ENCODE assay signal across 8 cellular contexts in genomic region chr3:50351318-50351687, GRCh38. TPM values are rescaled to one million over a fixed set of nuclear protein-coding genes. Genes with fewer than 3 reads are reported as not detected.
A peak's percentile ranks its signal among the peaks of the same experiment; 100 is the strongest.
DNase-seq lines count a peak whose midpoint lies in the region; ATAC-seq and TF ChIP-seq lines count a peak whose summit lies in the region.

No MANE protein-coding gene starts in this region.

- H3K9ac ChIP-seq in SK-N-MC (ENCODE audit: insufficient read length), result peak overlapping the region; percentile 47

- intact Hi-C loops in sigmoid colon (cut with DNase I), result loop anchor here (10.0 kb wide), 1 partner anchor 1043 kb away; the partner anchor contains the start of gene RBM15B

- no peaks in the 10 kb centered on the region for H3K27me3 ChIP-seq in sigmoid colon

- ATAC-seq in HG03521 (IDR thresholded peaks at IDR 0.05; ENCODE audit: unreplicated experiment), result no peak
- ATAC-seq in HG03175 (IDR thresholded peaks at IDR 0.05; ENCODE audit: unreplicated experiment), result no peak

- no peak for TF ChIP-seq POLR2A in sigmoid colon (IDR thresholded peaks at IDR 0.05)

- H3K4me1 ChIP-seq in sigmoid colon, result peaks cover 0 to 42% (median 31%) of the 10 kb centered on the region in 4 donors

- TF ChIP-seq EP300 in sigmoid colon (IDR thresholded peaks at IDR 0.05), result no peak

- no peaks in the 10 kb centered on the region for H3K9me3 ChIP-seq in SK-N-MC (ENCODE audit: low read depth, low read length)
- no peaks in the 10 kb centered on the region for H3K9me3 ChIP-seq in sigmoid colon

- peak overlapping the region; percentile 75 for H3K4me3 ChIP-seq in GM12865 (ENCODE audit: low read depth, low read length)
- peak overlapping the region; percentile 90 for H3K4me3 ChIP-seq in SK-N-MC
- H3K4me3 ChIP-seq in fibroblast of mammary gland (ENCODE audit: control insufficient read depth, low read depth, low read length), result peak overlapping the region; percentile 92
- H3K4me3 ChIP-seq in sigmoid colon, result peak overlapping the region; percentile 57 to 91 (median 82)

- TF ChIP-seq CTCF in GM12865 (IDR thresholded peaks at IDR 0.05; ENCODE audit: insufficient read depth, low read depth, low read length, missing control alignments) (no peak), fibroblast of mammary gland (conservative IDR thresholded peaks at IDR 0.05; ENCODE audit: control insufficient read depth, insufficient read depth, low read depth, low read length) (no peak), sigmoid colon (IDR thresholded peaks at IDR 0.05) (no peak)

- DNase-seq in GM12865 (ENCODE audit: low read depth) (no peak), SK-N-MC (ENCODE audit: low read depth, low spot score) (no peak), fibroblast of mammary gland (ENCODE audit: low read depth) (no peak), sigmoid colon (no peak), ureter (ENCODE audit: low spot score) (no peak), UCSD-AML1 (lab: John Stamatoyannopoulos, UW; ENCODE audit: unreplicated experiment) (no peak)

- H3K27ac ChIP-seq in SK-N-MC (no peak overlapping the region), sigmoid colon (peak overlapping the region; percentile 86 to 96 (median 92))

- 61 to 64% methylated on average over 11 of the region's 11 CpGs for WGBS in sigmoid colon, 2 donors

- H3K36me3 ChIP-seq in SK-N-MC (ENCODE audit: insufficient read depth, low read length) (no peaks in the 10 kb centered on the region; the same call in 1 of the 2 replicates), sigmoid colon (peaks cover 14 to 52% (median 32%) of the 10 kb centered on the region in 4 donors)

RNA-seq across cellular contexts. Expression of gene CYB561D2, which starts 0.6 kb away (rescaled TPM):
- 10 to 100 TPM in 1 of 4 donors, 1 to 10 TPM in 3; 6.8 to 12.7 (median 8.2) TPM for total RNA-seq in sigmoid colon
- 10 to 100 TPM; 10.8 to 46.0 (median 14.8) TPM for polyA plus RNA-seq in sigmoid colon
- total RNA-seq in ureter, result 27.5 TPM

RNA-seq across cellular contexts. Expression of gene NPRL2, which starts 0.7 kb away (rescaled TPM):
- 10 to 100 TPM; 19.1 to 28.5 (median 19.2) TPM for total RNA-seq in sigmoid colon
- polyA plus RNA-seq in sigmoid colon, result 10 to 100 TPM; 16.8 to 22.2 (median 18.7) TPM
- 20.5 TPM for total RNA-seq in ureter

RNA-seq across cellular contexts. Expression of gene ZMYND10, which starts 5.8 kb away (rescaled TPM):
- total RNA-seq in sigmoid colon, result 1 to 10 TPM in 1 of 4 donors, not detected in 3; 1.2 TPM
- under 1 TPM in 1 of 3 donors, not detected in 2; 0.77 TPM for polyA plus RNA-seq in sigmoid colon
- 0.26 TPM for total RNA-seq in ureter

RNA-seq across cellular contexts. Expression of gene TMEM115, which starts 8.0 kb away (rescaled TPM):
- total RNA-seq in sigmoid colon, result 10 to 100 TPM; 40.5 to 45.7 (median 44.3) TPM
- 10 to 100 TPM in 2 of 3 donors, 1 to 10 TPM in 1; 9.5 to 37.4 (median 11.4) TPM for polyA plus RNA-seq in sigmoid colon
- total RNA-seq in ureter, result 30.4 TPM

RNA-seq across cellular contexts. Expression of gene RASSF1, which starts 10.7 kb away (rescaled TPM):
- total RNA-seq in sigmoid colon, result 10 to 100 TPM; 27.4 to 29.8 (median 28.5) TPM
- polyA plus RNA-seq in sigmoid colon, result 10 to 100 TPM; 16.4 to 41.7 (median 21.0) TPM
- total RNA-seq in ureter, result 21.2 TPM
